ENCODE assay signal across 9 cellular contexts in genomic region chr6:6915813-6916547, GRCh38.
DNase-seq lines count a peak whose midpoint lies in the region; ATAC-seq and TF ChIP-seq lines count a peak whose summit lies in the region.
"Had no signal": no experiment of that assay in that cellular context is flagged by ENCODE, and none has a peak within 500 bp of the region (broad histone marks: within the 10 kb centered on the region; RNA-seq: fewer than 3 reads in every experiment).

No MANE protein-coding gene starts in this region.

- no peak for TF ChIP-seq EP300 in esophagus muscularis mucosa (IDR thresholded peaks at IDR 0.05)

- ATAC-seq in natural killer cell treated with Interleukin-12 subunit alpha and Interleukin-12 subunit beta and Interleukin-15 and Interleukin-18, amount 100 ng/mL, for 72 hours: no peak
- ATAC-seq in HG02623 (IDR thresholded peaks at IDR 0.05; ENCODE audit: unreplicated experiment): no peak
- no peak for ATAC-seq in HG03097 (IDR thresholded peaks at IDR 0.05; ENCODE audit: low FRiP score, unreplicated experiment)
- no peak for ATAC-seq in HG02798 (IDR thresholded peaks at IDR 0.05; ENCODE audit: poor library complexity, unreplicated experiment)

- H3K9me3 ChIP-seq in esophagus muscularis mucosa: no peaks in the 10 kb centered on the region

- peaks cover 11 to 12% of the 10 kb centered on the region in 2 donors for H3K27me3 Mint-ChIP-seq in natural killer cell treated with Interleukin-12 subunit alpha and Interleukin-12 subunit beta and Interleukin-15 and Interleukin-18, amount 100 ng/mL, for 72 hours
- peaks cover 1% of the 10 kb centered on the region for H3K27me3 Mint-ChIP-seq in glutamatergic neuron (ENCODE audit: unreplicated experiment)

- TF ChIP-seq CTCF in esophagus muscularis mucosa (IDR thresholded peaks at IDR 0.05) (no peak), glutamatergic neuron (IDR thresholded peaks at IDR 0.05; ENCODE audit: partially characterized antibody, unreplicated experiment) (no peak)

- H3K4me3 ChIP-seq in esophagus muscularis mucosa: peak overlapping the region; percentile 35 to 48 (median 40)

- no peak overlapping the region for H3K27ac Mint-ChIP-seq in natural killer cell treated with Interleukin-12 subunit alpha and Interleukin-12 subunit beta and Interleukin-15 and Interleukin-18, amount 100 ng/mL, for 72 hours
- no peak overlapping the region for H3K27ac Mint-ChIP-seq in glutamatergic neuron (ENCODE audit: unreplicated experiment)

- H3K36me3 ChIP-seq in esophagus muscularis mucosa: no peaks in the 10 kb centered on the region

- H3K4me1 ChIP-seq in esophagus muscularis mucosa: peaks cover 16 to 40% (median 35%) of the 10 kb centered on the region in 4 donors

- H3K9me3 Mint-ChIP-seq in natural killer cell treated with Interleukin-12 subunit alpha and Interleukin-12 subunit beta and Interleukin-15 and Interleukin-18, amount 100 ng/mL, for 72 hours: no peaks in the 10 kb centered on the region
- no peaks in the 10 kb centered on the region for H3K9me3 Mint-ChIP-seq in glutamatergic neuron (ENCODE audit: unreplicated experiment)

- peak; percentile 21 for DNase-seq in AG08396 (ENCODE audit: low spot score)
- peak; percentile 59 for DNase-seq in NOMO-1 treated with dmso at 0.1 percent for 144 hours (lab: John Stamatoyannopoulos, UW; ENCODE audit: unreplicated experiment)
- DNase-seq in esophagus muscularis mucosa (ENCODE audit: extremely low spot score): no peak
- DNase-seq in natural killer cell treated with Interleukin-12 subunit alpha and Interleukin-12 subunit beta and Interleukin-15 and Interleukin-18, amount 100 ng/mL, for 72 hours (ENCODE audit: low spot score): no peak
- no peak for DNase-seq in glutamatergic neuron
- DNase-seq: activated naive CD4-positive, alpha-beta T cell treated with anti-CD3 and anti-CD28 coated beads, Interleukin-2, amount 50 U/mL, for 16 hours had no signal

- peaks cover 0 to 8% of the 10 kb centered on the region in 2 donors for H3K4me1 Mint-ChIP-seq in natural killer cell treated with Interleukin-12 subunit alpha and Interleukin-12 subunit beta and Interleukin-15 and Interleukin-18, amount 100 ng/mL, for 72 hours (ENCODE audit: low read depth in 2 of 2)
- peaks cover 17% of the 10 kb centered on the region for H3K4me1 Mint-ChIP-seq in glutamatergic neuron (ENCODE audit: low read depth, unreplicated experiment)

- intact Hi-C loops in esophagus muscularis mucosa (cut with DNase I): loop anchor here (10.0 kb wide), 1 partner anchor 329 kb away; no protein-coding TSS in a partner anchor

- no peaks in the 10 kb centered on the region for H3K36me3 Mint-ChIP-seq in natural killer cell treated with Interleukin-12 subunit alpha and Interleukin-12 subunit beta and Interleukin-15 and Interleukin-18, amount 100 ng/mL, for 72 hours
- H3K36me3 Mint-ChIP-seq in glutamatergic neuron (ENCODE audit: unreplicated experiment): peaks cover 7% of the 10 kb centered on the region

- H3K27me3 ChIP-seq in esophagus muscularis mucosa: no peaks in the 10 kb centered on the region

- TF ChIP-seq POLR2A in esophagus muscularis mucosa (IDR thresholded peaks at IDR 0.05; ENCODE audit: low read depth): no peak

- H3K27ac ChIP-seq in esophagus muscularis mucosa (replicated peaks in 1 of 4): peak overlapping the region; percentile 67 to 76 (median 74)

- WGBS in esophagus muscularis mucosa: 15% methylated on average over 9 of the region's 9 CpGs

- H3K4me3 Mint-ChIP-seq in natural killer cell treated with Interleukin-12 subunit alpha and Interleukin-12 subunit beta and Interleukin-15 and Interleukin-18, amount 100 ng/mL, for 72 hours: peak overlapping the region; percentile 36
- H3K4me3 Mint-ChIP-seq in glutamatergic neuron (ENCODE audit: unreplicated experiment): no peak overlapping the region

Comparison
In these comparisons a context has a peak if more than half of its experiments do, and no peak if none do; other contexts are left out.
1. DNase-seq: peak in AG08396 (single experiment) and NOMO-1 treated with dmso at 0.1 percent for 144 hours (single experiment); none in esophagus muscularis mucosa (single experiment), natural killer cell treated with Interleukin-12 subunit alpha and Interleukin-12 subunit beta and Interleukin-15 and Interleukin-18, amount 100 ng/mL, for 72 hours (single experiment) and glutamatergic neuron (single experiment).